15 cellular contexts compared by ENCODE assay signal in genomic region chr6:7939186-7939863, GRCh38. TPM values are rescaled to one million over a fixed set of nuclear protein-coding genes. Genes with fewer than 3 reads are reported as not detected.
DNase-seq lines count a peak whose midpoint lies in the region; ATAC-seq, FAIRE-seq and TF ChIP-seq lines count a peak whose summit lies in the region.
"Had no signal": no experiment of that assay in that cellular context is flagged by ENCODE, and none has a peak within 500 bp of the region (broad histone marks: within the 10 kb centered on the region; RNA-seq: fewer than 3 reads in every experiment).

No MANE protein-coding gene starts in this region.

- H3K9me3 Mint-ChIP-seq in CD14-positive monocyte = peaks cover 0 to 5% (median 2%) of the 10 kb centered on the region in 7 donors

- 70 to 76% methylated on average over 11 of the region's 11 CpGs for WGBS in heart right ventricle, 2 donors
- 81% methylated on average over 11 of the region's 11 CpGs for WGBS in prostate gland

- TF ChIP-seq CTCF in heart right ventricle (IDR thresholded peaks at IDR 0.05) (no peak), CD14-positive monocyte (IDR thresholded peaks at IDR 0.05) (no peak), prostate gland (IDR thresholded peaks at IDR 0.05) (no peak)

- no peaks in the 10 kb centered on the region for H3K27me3 ChIP-seq in heart right ventricle
- H3K27me3 ChIP-seq in prostate gland (replicated peaks; ENCODE audit: insufficient read depth) = no peaks in the 10 kb centered on the region
- H3K27me3 ChIP-seq: cardiac muscle cell, testis had no signal

- intact Hi-C loops in heart right ventricle (cut with DNase I) = no loop called here
- intact Hi-C loops in CD14-positive monocyte (cut with micrococcal nuclease) = no loop called here
- intact Hi-C loops in prostate gland (cut with DNase I) = no loop called here

- no peaks in the 10 kb centered on the region for H3K36me3 Mint-ChIP-seq in CD14-positive monocyte

- TF ChIP-seq POLR2A in H54 (IDR thresholded peaks at IDR 0.05; ENCODE audit: low read depth, low read length) (no peak), prostate gland (IDR thresholded peaks at IDR 0.05) (no peak)

- ATAC-seq in GM21381 (IDR thresholded peaks at IDR 0.05; ENCODE audit: unreplicated experiment) (peak; percentile 65), heart right ventricle (peak in 5 of 8 donors; percentile 15 to 73 (median 44))
- ATAC-seq: mucosa of descending colon had no signal

- peaks cover 0 to 2% (median under 1%) of the 10 kb centered on the region in 3 donors for H3K27me3 Mint-ChIP-seq in CD14-positive monocyte (ENCODE audit: low read depth in 3 of 3)

- peaks cover 0 to 16% (median 0%) of the 10 kb centered on the region in 9 donors for H3K4me1 ChIP-seq in heart right ventricle
- H3K4me1 ChIP-seq in prostate gland (replicated peaks) = no peaks in the 10 kb centered on the region
- H3K4me1 ChIP-seq: testis had no signal

- DNase-seq in EH (ENCODE audit: low read depth) = peak; percentile 24
- peak; percentile 1 for DNase-seq in NCI-H128 (lab: John Stamatoyannopoulos, UW; ENCODE audit: unreplicated experiment)
- no peak for DNase-seq in heart right ventricle
- DNase-seq in CD14-positive monocyte (ENCODE audit: low spot score) = no peak
- DNase-seq in H54 (ENCODE audit: insufficient read length, low spot score) = no peak
- DNase-seq in COLO668 (lab: John Stamatoyannopoulos, UW; ENCODE audit: unreplicated experiment) = no peak
- no peak for DNase-seq in prostate gland (ENCODE audit: low spot score)
- DNase-seq: activated CD8-positive, alpha-beta memory T cell treated with anti-CD3 and anti-CD28 coated beads, Interleukin-2, amount 50 U/mL, for 4 hours; Calu3; mucosa of descending colon; NCI-H1694; testis had no signal

- peaks cover 18% of the 10 kb centered on the region for H3K4me1 Mint-ChIP-seq in CD14-positive monocyte

- no peak overlapping the region for H3K27ac Mint-ChIP-seq in CD14-positive monocyte

- no peak for FAIRE-seq in H54 (lab: Jason Lieb, UNC)
- FAIRE-seq: frontal cortex had no signal

- H3K36me3 ChIP-seq in heart right ventricle (no peaks in the 10 kb centered on the region), prostate gland (no peaks in the 10 kb centered on the region)
- H3K36me3 ChIP-seq: cardiac muscle cell had no signal

- H3K9me3 ChIP-seq in heart right ventricle (peaks cover 0 to 3% (median 0%) of the 10 kb centered on the region in 11 donors), prostate gland (no peaks in the 10 kb centered on the region)
- H3K9me3 ChIP-seq: mucosa of descending colon, testis had no signal

- H3K4me3 ChIP-seq in heart right ventricle = no peak overlapping the region
- no peak overlapping the region for H3K4me3 ChIP-seq in prostate gland
- H3K4me3 ChIP-seq: cardiac muscle cell, mucosa of descending colon, testis had no signal

- H3K27ac ChIP-seq in heart right ventricle = peak overlapping the region in 3 of 10 donors; percentile 10 to 43 (median 38)
- H3K27ac ChIP-seq in prostate gland = no peak overlapping the region
- H3K27ac ChIP-seq: cardiac muscle cell, testis had no signal

- H3K4me3 Mint-ChIP-seq in CD14-positive monocyte = no peak overlapping the region

RNA-seq across cellular contexts. Expression of gene TXNDC5, which starts 28.7 kb away (rescaled TPM):
- total RNA-seq in heart right ventricle (10 to 100 TPM; 26.7 to 78.0 (median 38.3) TPM), prostate gland (100 to 1,000 TPM; 123 to 128 TPM)
- polyA plus RNA-seq in heart right ventricle (10 to 100 TPM; 26.5 to 65.6 TPM), CD14-positive monocyte (10 to 100 TPM; 21.2 to 33.5 TPM)

Comparison
In these comparisons a context has a peak if more than half of its experiments do, and no peak if none do; other contexts are left out.
1. DNase-seq: peak in EH (single experiment) and NCI-H128 (single experiment); none in heart right ventricle (0 of 2), CD14-positive monocyte (single experiment), H54 (single experiment), COLO668 (single experiment) and prostate gland (single experiment).